8 cellular contexts compared by ENCODE assay signal in genomic region chr2:207692206-207693065, GRCh38. TPM values are rescaled to one million over a fixed set of nuclear protein-coding genes. Genes with fewer than 3 reads are reported as not detected.
DNase-seq lines count a peak whose midpoint lies in the region; ATAC-seq and TF ChIP-seq lines count a peak whose summit lies in the region.

No MANE protein-coding gene starts in this region.

- intact Hi-C loops in Caco-2 (cut with micrococcal nuclease; ENCODE audit: unreplicated experiment) (loop anchor here (1.0 kb wide), 1 partner anchor 42 kb away; no protein-coding TSS in a partner anchor), adrenal gland (cut with DNase I) (no loop called here), left colon (cut with DNase I, micrococcal nuclease) (no loop called here)

- H3K4me3 ChIP-seq in Caco-2 (ENCODE audit: low read depth, low read length) (no peak overlapping the region), HFF-Myc (replicated peaks; ENCODE audit: low read depth, low read length) (no peak overlapping the region), adrenal gland (no peak overlapping the region)

- H3K27ac Mint-ChIP-seq in Caco-2 (ENCODE audit: unreplicated experiment), result no peak overlapping the region

- no peaks in the 10 kb centered on the region for H3K36me3 Mint-ChIP-seq in Caco-2 (ENCODE audit: insufficient read depth, unreplicated experiment)

- no peak overlapping the region for H3K27ac ChIP-seq in adrenal gland

- H3K4me1 ChIP-seq in Caco-2 (no peaks in the 10 kb centered on the region), adrenal gland (replicated peaks in 1 of 2) (no peaks in the 10 kb centered on the region)

- H3K4me1 Mint-ChIP-seq in Caco-2 (ENCODE audit: low read depth, unreplicated experiment), result peaks cover under 1% of the 10 kb centered on the region

- 34 to 40% (median 37%) methylated on average over 7 of the region's 7 CpGs for WGBS in adrenal gland, 4 donors

- TF ChIP-seq CTCF in Caco-2 (IDR thresholded peaks at IDR 0.05; ENCODE audit: insufficient read depth in 1 of 2, low read depth in 1 of 2, low read length in 1 of 2, severe bottlenecking in 1 of 2, unreplicated experiment in 1 of 2), result peak; percentile 42 to 49
- peak; percentile 52 for TF ChIP-seq CTCF in HFF-Myc (IDR thresholded peaks at IDR 0.05; ENCODE audit: low read depth, low read length, missing control alignments)
- peak; percentile 10 to 51 (median 49) for TF ChIP-seq CTCF in adrenal gland (IDR thresholded peaks at IDR 0.05)

- H3K4me3 Mint-ChIP-seq in Caco-2 (ENCODE audit: unreplicated experiment), result no peak overlapping the region

- peak; percentile 54 to 58 for DNase-seq in Caco-2
- no peak for DNase-seq in HFF-Myc (ENCODE audit: extremely low read depth, low read depth)
- peak; percentile 18 for DNase-seq in SK-N-DZ (ENCODE audit: low spot score)
- peak in 6 of 7 donors; percentile 49 to 73 (median 64) for DNase-seq in adrenal gland
- DNase-seq in left colon, result peak in 1 of 2 donors; percentile 56
- DNase-seq in stimulated activated naive CD4-positive, alpha-beta T cell (lab: John Stamatoyannopoulos, UW), result peak in 5 of 6 experiments; percentile 5 to 46 (median 12)
- DNase-seq in NCI-H187 (lab: John Stamatoyannopoulos, UW), result no peak

- H3K9me3 Mint-ChIP-seq in Caco-2 (ENCODE audit: unreplicated experiment), result no peaks in the 10 kb centered on the region

- H3K27me3 Mint-ChIP-seq in Caco-2 (ENCODE audit: insufficient read depth, unreplicated experiment), result no peaks in the 10 kb centered on the region

- H3K36me3 ChIP-seq in Caco-2 (ENCODE audit: control insufficient read depth, insufficient read depth, low read length) (no peaks in the 10 kb centered on the region), adrenal gland (replicated peaks in 1 of 2) (no peaks in the 10 kb centered on the region)

- H3K9me3 ChIP-seq in Caco-2 (no peaks in the 10 kb centered on the region), adrenal gland (replicated peaks in 1 of 3) (no peaks in the 10 kb centered on the region)

- TF ChIP-seq POLR2A in adrenal gland (IDR thresholded peaks at IDR 0.05) (no peak), GM18505 (IDR thresholded peaks at IDR 0.05; ENCODE audit: borderline replicate concordance, extremely low read depth, insufficient read depth, insufficient read length) (no peak)

- POLR2A ChIA-PET in Caco-2 (lab: Charles Lee), result interaction anchor here (1.3 kb wide), 1 partner anchor 19 kb away, joined by 3 read pairs; the partner anchor contains the start of gene CCNYL1

- CTCF ChIA-PET in Caco-2 (lab: Charles Lee), result interaction anchor here (0.6 to 2.2 kb wide), 9 partner anchors 8 to 302 kb away, joined by 3 to 13 read pairs (median 3); partner anchors contain the start of genes CCNYL1 and METTL21A

- BruUV-seq in Caco-2 (replicated peaks; lab: Mats Ljungman, UMichigan), result no TSS peak

- peak; percentile 70 for ATAC-seq in left colon
- no peak for ATAC-seq in GM18505 (IDR thresholded peaks at IDR 0.05; ENCODE audit: unreplicated experiment)

- H3K27me3 ChIP-seq in Caco-2 (replicated peaks; ENCODE audit: control insufficient read depth, insufficient read depth, low read length) (no peaks in the 10 kb centered on the region), adrenal gland (no peaks in the 10 kb centered on the region)

RNA-seq across cellular contexts. Expression of gene CCNYL1, which starts 19.0 kb away (rescaled TPM):
- 39.4 and 40.7 TPM in 2 replicates for total RNA-seq in Caco-2 (2022)
- 2.7 and 2.8 TPM in 2 replicates for polyA plus RNA-seq in SK-N-DZ (2014; cell fraction: cytosol; rRNA removed)
- polyA plus RNA-seq in SK-N-DZ (2014; cell fraction: nucleus; rRNA removed), result 3.8 and 4.9 TPM in 2 replicates
- total RNA-seq in adrenal gland, result 10 to 100 TPM in 2 of 8 donors, 1 to 10 TPM in 6; 2.0 to 11.6 (median 6.6) TPM
- 10 to 100 TPM in 1 of 3 donors, 1 to 10 TPM in 2; 3.9 to 13.3 (median 5.1) TPM for polyA plus RNA-seq in adrenal gland
- 10 to 100 TPM; 38.6 to 51.4 TPM for total RNA-seq in left colon

Comparison
In these comparisons a context has a peak if more than half of its experiments do, and no peak if none do; other contexts are left out.
1. DNase-seq: peak in Caco-2 (2 of 2), SK-N-DZ (single experiment), adrenal gland (6 of 7) and stimulated activated naive CD4-positive, alpha-beta T cell (5 of 6); none in HFF-Myc (single experiment) and NCI-H187 (0 of 2).
2. Peak in every context shown above with its lines, with median percentiles within 50 percentile points of each other: CTCF ChIP-seq.